ENCODE assay signal across 19 cellular contexts in the genomic region with DNA sequence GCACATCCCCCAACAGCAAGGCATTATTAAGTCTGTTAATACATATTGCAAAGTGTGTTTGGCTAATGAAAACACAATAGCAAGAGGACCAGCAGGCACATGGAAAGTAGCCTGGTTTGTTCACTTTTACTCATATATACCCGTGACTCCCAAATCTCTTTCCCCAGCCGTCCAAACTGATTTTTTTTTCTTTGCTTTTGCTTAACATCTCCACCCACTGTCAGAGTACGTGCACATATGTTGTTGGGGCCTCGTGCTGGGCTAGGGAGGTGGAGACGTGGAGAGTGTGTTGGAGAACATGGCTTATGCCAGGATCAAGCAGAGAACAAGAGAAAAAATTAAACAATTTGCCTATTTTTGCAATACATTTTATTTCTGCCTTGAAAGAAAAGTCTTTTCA. TPM values are rescaled to one million over a fixed set of nuclear protein-coding genes. Genes with fewer than 3 reads are reported as not detected.
DNase-seq lines count a peak whose midpoint lies in the region; ATAC-seq and TF ChIP-seq lines count a peak whose summit lies in the region.
"Had no signal": no experiment of that assay in that cellular context is flagged by ENCODE, and none has a peak within 500 bp of the region (broad histone marks: within the 10 kb centered on the region; RNA-seq: fewer than 3 reads in every experiment).

No MANE protein-coding gene starts in this region.

- H3K9me2 ChIP-seq in GM23338 (ENCODE audit: insufficient read depth), result no peaks in the 10 kb centered on the region

- H3K27ac Mint-ChIP-seq in GM23338, result no peak overlapping the region
- H3K27ac Mint-ChIP-seq: B cell; CD4-positive, CD25-positive, alpha-beta regulatory T cell; T-helper 17 cell had no signal

- no peaks in the 10 kb centered on the region; the same call in 2 of the 3 replicates for H3K36me3 Mint-ChIP-seq in GM23338 (ENCODE audit: low read depth)
- H3K36me3 Mint-ChIP-seq: CD4-positive, CD25-positive, alpha-beta regulatory T cell had no signal

- H3K4me1 Mint-ChIP-seq in GM23338, result peaks cover 40% of the 10 kb centered on the region

- peak overlapping the region; percentile 83 for H4K91ac ChIP-seq in trophoblast cell (ENCODE audit: low read depth, low read length)

- WGBS in trophoblast cell (ENCODE audit: extremely low coverage, insufficient coverage, insufficient read length), result no CpG with 5 or more reads among the region's 5 CpGs

- no peaks in the 10 kb centered on the region for H4K20me1 ChIP-seq in GM23338 (replicated peaks; ENCODE audit: insufficient read depth)

- no peak overlapping the region for H4K8ac ChIP-seq in trophoblast cell (ENCODE audit: low read depth, low read length)

- H4K12ac ChIP-seq in trophoblast cell (ENCODE audit: low read depth, low read length), result no peak overlapping the region

- H3K4ac ChIP-seq in trophoblast cell (ENCODE audit: low read depth, low read length), result no peak overlapping the region

- no peak overlapping the region for H2AFZ ChIP-seq in GM23338
- no peak overlapping the region for H2AFZ ChIP-seq in trophoblast cell (ENCODE audit: insufficient read depth, low read length, poor library complexity)

- no peak overlapping the region for H2AK5ac ChIP-seq in trophoblast cell (ENCODE audit: low read length)

- no peak overlapping the region for H3K27ac ChIP-seq in GM23338 (ENCODE audit: low read depth)
- peak overlapping the region; percentile 80 for H3K27ac ChIP-seq in trophoblast cell (ENCODE audit: low read depth, low read length)
- H3K27ac ChIP-seq: RWPE1 had no signal

- no peak for ATAC-seq in GM23338
- no peak for ATAC-seq in HG03025 (IDR thresholded peaks at IDR 0.05; ENCODE audit: low FRiP score, unreplicated experiment)
- ATAC-seq: GM12878, PC-3, T-helper 17 cell had no signal

- H3K9me3 Mint-ChIP-seq in GM23338, result no peaks in the 10 kb centered on the region

- peak overlapping the region; percentile 59 for H2BK120ac ChIP-seq in trophoblast cell (ENCODE audit: insufficient read depth, low read length, poor library complexity)

- no peaks in the 10 kb centered on the region for H3K36me3 ChIP-seq in GM23338 (ENCODE audit: insufficient read depth)
- H3K36me3 ChIP-seq in trophoblast cell (ENCODE audit: control insufficient read depth in 1 of 2, insufficient read depth in 2 of 2, low read length in 2 of 2), result no peaks in the 10 kb centered on the region

- peaks cover 14% of the 10 kb centered on the region for H3K27me3 Mint-ChIP-seq in GM23338 (ENCODE audit: insufficient read depth, low read depth, poor library complexity)

- H3K79me1 ChIP-seq in trophoblast cell (ENCODE audit: low read length), result peaks cover 4% of the 10 kb centered on the region

- H3K9ac ChIP-seq in trophoblast cell (ENCODE audit: low read length), result no peak overlapping the region

- no peaks in the 10 kb centered on the region for H3F3A ChIP-seq in GM23338 (replicated peaks; ENCODE audit: low read depth)

- no peaks in the 10 kb centered on the region for H3K79me2 ChIP-seq in GM23338 (replicated peaks; ENCODE audit: insufficient read depth)
- H3K79me2 ChIP-seq in trophoblast cell (ENCODE audit: control insufficient read depth, insufficient read depth, low read length, poor library complexity), result no peaks in the 10 kb centered on the region

- no peaks in the 10 kb centered on the region for H3K9me3 ChIP-seq in trophoblast cell (ENCODE audit: insufficient read depth, low read depth, low read length)
- H3K9me3 ChIP-seq: Caco-2 had no signal

- H3K4me3 ChIP-seq in GM23338 (no peak overlapping the region), trophoblast cell (ENCODE audit: low read depth, low read length) (no peak overlapping the region)
- H3K4me3 ChIP-seq: GM12878 had no signal

- peaks cover 18% of the 10 kb centered on the region for H3K27me3 ChIP-seq in GM23338 (ENCODE audit: insufficient read depth)
- peaks cover 5% of the 10 kb centered on the region for H3K27me3 ChIP-seq in trophoblast cell (ENCODE audit: insufficient read depth, low read length)

- no peak overlapping the region for H3K18ac ChIP-seq in trophoblast cell (ENCODE audit: low read length)

- H2BK12ac ChIP-seq in trophoblast cell (ENCODE audit: low read length), result peak overlapping the region; percentile 80

- peak overlapping the region; percentile 76 for H2BK5ac ChIP-seq in trophoblast cell (ENCODE audit: low read depth, low read length, poor library complexity)

- H3K23ac ChIP-seq in trophoblast cell (ENCODE audit: low read length), result no peak overlapping the region

- H3K4me2 ChIP-seq in GM23338 (peak overlapping the region; percentile 48), trophoblast cell (ENCODE audit: low read length) (no peak overlapping the region)

- TF ChIP-seq CTCF in GM23338 (conservative IDR thresholded peaks at IDR 0.05; ENCODE audit: low read depth in 2 of 2), result no peak

- H3K4me1 ChIP-seq in GM23338 (ENCODE audit: insufficient read depth), result peaks cover 26% of the 10 kb centered on the region
- H3K4me1 ChIP-seq in trophoblast cell (ENCODE audit: control insufficient read depth in 1 of 2, insufficient read depth in 2 of 2, low read length in 2 of 2), result peaks cover 0 to 4% of the 10 kb centered on the region in 2 experiments
- H3K4me1 ChIP-seq: Caco-2 had no signal

- DNase-seq in GM23338 (ENCODE audit: low spot score) (no peak), NCI-H1694 treated with DMSO at 0.1 percent for 48 hours (lab: John Stamatoyannopoulos, UW) (peak; percentile 71), cerebellar cortex (ENCODE audit: low spot score) (peak; percentile 78), trophoblast cell (no peak), H4 (ENCODE audit: low spot score) (no peak), hippocampal formation (lab: John Stamatoyannopoulos, UW) (no peak)
- DNase-seq: CD4-positive, CD25-positive, alpha-beta regulatory T cell; DMS79 treated with DMSO at 0.1 percent for 48 hours; GDM1; Karpas-422; MM.1S; NCI-H1930; T-helper 17 cell had no signal

- H3K4me3 Mint-ChIP-seq in GM23338, result no peak overlapping the region
- H3K4me3 Mint-ChIP-seq: B cell; CD4-positive, CD25-positive, alpha-beta regulatory T cell; T-helper 17 cell had no signal

- H3K14ac ChIP-seq in trophoblast cell (ENCODE audit: low read length), result peak overlapping the region; percentile 49

TF ChIP-seq in GM23338, 12 proteins besides CTCF, POLR2A, EP300 and RAD21 (continues in another document):
- TF ChIP-seq EZH2phosphoT487 (IDR thresholded peaks at IDR 0.05; ENCODE audit: unreplicated experiment), result no peak
- TF ChIP-seq, protein P1, sequence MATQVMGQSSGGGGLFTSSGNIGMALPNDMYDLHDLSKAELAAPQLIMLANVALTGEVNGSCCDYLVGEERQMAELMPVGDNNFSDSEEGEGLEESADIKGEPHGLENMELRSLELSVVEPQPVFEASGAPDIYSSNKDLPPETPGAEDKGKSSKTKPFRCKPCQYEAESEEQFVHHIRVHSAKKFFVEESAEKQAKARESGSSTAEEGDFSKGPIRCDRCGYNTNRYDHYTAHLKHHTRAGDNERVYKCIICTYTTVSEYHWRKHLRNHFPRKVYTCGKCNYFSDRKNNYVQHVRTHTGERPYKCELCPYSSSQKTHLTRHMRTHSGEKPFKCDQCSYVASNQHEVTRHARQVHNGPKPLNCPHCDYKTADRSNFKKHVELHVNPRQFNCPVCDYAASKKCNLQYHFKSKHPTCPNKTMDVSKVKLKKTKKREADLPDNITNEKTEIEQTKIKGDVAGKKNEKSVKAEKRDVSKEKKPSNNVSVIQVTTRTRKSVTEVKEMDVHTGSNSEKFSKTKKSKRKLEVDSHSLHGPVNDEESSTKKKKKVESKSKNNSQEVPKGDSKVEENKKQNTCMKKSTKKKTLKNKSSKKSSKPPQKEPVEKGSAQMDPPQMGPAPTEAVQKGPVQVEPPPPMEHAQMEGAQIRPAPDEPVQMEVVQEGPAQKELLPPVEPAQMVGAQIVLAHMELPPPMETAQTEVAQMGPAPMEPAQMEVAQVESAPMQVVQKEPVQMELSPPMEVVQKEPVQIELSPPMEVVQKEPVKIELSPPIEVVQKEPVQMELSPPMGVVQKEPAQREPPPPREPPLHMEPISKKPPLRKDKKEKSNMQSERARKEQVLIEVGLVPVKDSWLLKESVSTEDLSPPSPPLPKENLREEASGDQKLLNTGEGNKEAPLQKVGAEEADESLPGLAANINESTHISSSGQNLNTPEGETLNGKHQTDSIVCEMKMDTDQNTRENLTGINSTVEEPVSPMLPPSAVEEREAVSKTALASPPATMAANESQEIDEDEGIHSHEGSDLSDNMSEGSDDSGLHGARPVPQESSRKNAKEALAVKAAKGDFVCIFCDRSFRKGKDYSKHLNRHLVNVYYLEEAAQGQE (IDR thresholded peaks at IDR 0.05; ENCODE audit: unreplicated experiment), result no peak
- TF ChIP-seq ZNF114 (CRISPR knock-in tag; IDR thresholded peaks at IDR 0.05), result no peak
- TF ChIP-seq ZNF331 (CRISPR knock-in tag; IDR thresholded peaks at IDR 0.05; ENCODE audit: low read depth), result no peak
- TF ChIP-seq, protein P2, sequence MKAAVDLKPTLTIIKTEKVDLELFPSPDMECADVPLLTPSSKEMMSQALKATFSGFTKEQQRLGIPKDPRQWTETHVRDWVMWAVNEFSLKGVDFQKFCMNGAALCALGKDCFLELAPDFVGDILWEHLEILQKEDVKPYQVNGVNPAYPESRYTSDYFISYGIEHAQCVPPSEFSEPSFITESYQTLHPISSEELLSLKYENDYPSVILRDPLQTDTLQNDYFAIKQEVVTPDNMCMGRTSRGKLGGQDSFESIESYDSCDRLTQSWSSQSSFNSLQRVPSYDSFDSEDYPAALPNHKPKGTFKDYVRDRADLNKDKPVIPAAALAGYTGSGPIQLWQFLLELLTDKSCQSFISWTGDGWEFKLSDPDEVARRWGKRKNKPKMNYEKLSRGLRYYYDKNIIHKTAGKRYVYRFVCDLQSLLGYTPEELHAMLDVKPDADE (IDR thresholded peaks at IDR 0.05), result no peak

RNA-seq across cellular contexts. Expression of a gene that starts 4.2 kb away (rescaled TPM):
- total RNA-seq in GM23338 (2014; rRNA removed; shearing (Covaris generic)), result 4.2 and 13.6 TPM in 2 replicates
- polyA plus RNA-seq in GM23338 (2016; fragmentation: Nextera tagmentation; extraction: Ambion mirVana), result 3.0 and 3.7 TPM in 2 replicates
- 1.3 TPM in 2 replicates for polyA plus RNA-seq in trophoblast cell (2013)
- 3.3 and 6.5 TPM in 2 replicates for total RNA-seq in H4 (2014; rRNA removed; shearing (Covaris generic))

Comparison
In these comparisons a context has a peak if more than half of its experiments do, and no peak if none do; other contexts are left out.
1. DNase-seq: peak in NCI-H1694 treated with DMSO at 0.1 percent for 48 hours (single experiment) and cerebellar cortex (single experiment); none in GM23338 (single experiment), trophoblast cell (0 of 2), H4 (single experiment) and hippocampal formation (0 of 2).